1 cellular context compared by ENCODE assay signal in genomic region chr16:75267631-75268264, GRCh38.
TF ChIP-seq lines count a peak whose summit lies in the region.

No MANE protein-coding gene starts in this region.

TF ChIP-seq in HepG2, 621 proteins besides CTCF, POLR2A, EP300 and RAD21 (continued from another document and continues in another):
- TF ChIP-seq, protein P1, sequence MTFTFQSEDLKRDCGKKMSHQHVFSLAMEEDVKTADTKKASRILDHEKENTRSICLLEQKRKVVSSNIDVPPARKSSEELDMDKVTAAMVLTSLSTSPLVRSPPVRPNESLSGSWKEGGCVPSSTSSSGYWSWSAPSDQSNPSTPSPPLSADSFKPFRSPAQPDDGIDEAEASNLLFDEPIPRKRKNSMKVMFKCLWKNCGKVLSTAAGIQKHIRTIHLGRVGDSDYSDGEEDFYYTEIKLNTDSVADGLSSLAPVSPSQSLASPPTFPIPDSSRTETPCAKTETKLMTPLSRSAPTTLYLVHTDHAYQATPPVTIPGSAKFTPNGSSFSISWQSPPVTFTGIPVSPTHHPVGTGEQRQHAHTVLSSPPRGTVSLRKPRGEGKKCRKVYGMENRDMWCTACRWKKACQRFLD (CRISPR knock-in tag; IDR thresholded peaks at IDR 0.05; ENCODE audit: borderline replicate concordance), result no peak
- no peak for TF ChIP-seq ZNF160 (CRISPR knock-in tag; IDR thresholded peaks at IDR 0.05)
- no peak for TF ChIP-seq GZF1 (CRISPR knock-in tag; IDR thresholded peaks at IDR 0.05)
- no peak for TF ChIP-seq RARA (CRISPR knock-in tag; IDR thresholded peaks at IDR 0.05)
- no peak for TF ChIP-seq ZNF496 (CRISPR knock-in tag; IDR thresholded peaks at IDR 0.05; ENCODE audit: insufficient replicate concordance)
- TF ChIP-seq JDP2 (CRISPR knock-in tag; IDR thresholded peaks at IDR 0.05; ENCODE audit: borderline replicate concordance), result no peak
- no peak for TF ChIP-seq MED8 (CRISPR knock-in tag; IDR thresholded peaks at IDR 0.05; ENCODE audit: insufficient replicate concordance)
- no peak for TF ChIP-seq MED1 (CRISPR knock-in tag; IDR thresholded peaks at IDR 0.05)
- TF ChIP-seq ZNF703 (CRISPR knock-in tag; IDR thresholded peaks at IDR 0.05; ENCODE audit: borderline replicate concordance), result no peak
- TF ChIP-seq ZNF382 (CRISPR knock-in tag; IDR thresholded peaks at IDR 0.05; ENCODE audit: borderline replicate concordance), result no peak
- TF ChIP-seq SIX1 (CRISPR knock-in tag; IDR thresholded peaks at IDR 0.05; ENCODE audit: borderline replicate concordance), result no peak
- TF ChIP-seq, protein P2, sequence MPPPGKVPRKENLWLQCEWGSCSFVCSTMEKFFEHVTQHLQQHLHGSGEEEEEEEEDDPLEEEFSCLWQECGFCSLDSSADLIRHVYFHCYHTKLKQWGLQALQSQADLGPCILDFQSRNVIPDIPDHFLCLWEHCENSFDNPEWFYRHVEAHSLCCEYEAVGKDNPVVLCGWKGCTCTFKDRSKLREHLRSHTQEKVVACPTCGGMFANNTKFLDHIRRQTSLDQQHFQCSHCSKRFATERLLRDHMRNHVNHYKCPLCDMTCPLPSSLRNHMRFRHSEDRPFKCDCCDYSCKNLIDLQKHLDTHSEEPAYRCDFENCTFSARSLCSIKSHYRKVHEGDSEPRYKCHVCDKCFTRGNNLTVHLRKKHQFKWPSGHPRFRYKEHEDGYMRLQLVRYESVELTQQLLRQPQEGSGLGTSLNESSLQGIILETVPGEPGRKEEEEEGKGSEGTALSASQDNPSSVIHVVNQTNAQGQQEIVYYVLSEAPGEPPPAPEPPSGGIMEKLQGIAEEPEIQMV (CRISPR knock-in tag; IDR thresholded peaks at IDR 0.05; ENCODE audit: low read depth), result peak; percentile 29; the same call in 1 of the 2 replicates
- TF ChIP-seq PHF21A (CRISPR knock-in tag; IDR thresholded peaks at IDR 0.05), result peak; percentile 49; the same call in 1 of the 2 replicates
- 0 out of 2 replicates have a peak, but pooled peaks have one; percentile 62 for TF ChIP-seq NCOA1 (CRISPR knock-in tag; IDR thresholded peaks at IDR 0.05)
- 0 out of 2 replicates have a peak, but pooled peaks have one; percentile 8 for TF ChIP-seq SMC3 (IDR thresholded peaks at IDR 0.05; ENCODE audit: low read length)
- 0 out of 2 replicates have a peak, but pooled peaks have one; percentile 38 for TF ChIP-seq ZFP91 (CRISPR knock-in tag; IDR thresholded peaks at IDR 0.05; ENCODE audit: borderline replicate concordance)
- no peak for TF ChIP-seq ZNF205 (CRISPR knock-in tag; IDR thresholded peaks at IDR 0.05)
- no peak for TF ChIP-seq HDAC2 (CRISPR knock-in tag; IDR thresholded peaks at IDR 0.05)
- TF ChIP-seq ARNT (IDR thresholded peaks at IDR 0.05), result no peak
- TF ChIP-seq ZGPAT (CRISPR knock-in tag; IDR thresholded peaks at IDR 0.05), result peak; percentile 33; the same call in 1 of the 2 replicates
- TF ChIP-seq FOXK2 (IDR thresholded peaks at IDR 0.05), result no peak
- TF ChIP-seq TEAD2 (CRISPR knock-in tag; IDR thresholded peaks at IDR 0.05), result no peak
- no peak for TF ChIP-seq ASH2L (IDR thresholded peaks at IDR 0.05; ENCODE audit: insufficient read length, low read depth, low read length)
- TF ChIP-seq GFI1 (CRISPR knock-in tag; IDR thresholded peaks at IDR 0.05; ENCODE audit: borderline replicate concordance), result peak; percentile 85
- no peak for TF ChIP-seq ZNF780A (CRISPR knock-in tag; IDR thresholded peaks at IDR 0.05)
- TF ChIP-seq ZBTB34 (CRISPR knock-in tag; IDR thresholded peaks at IDR 0.05), result no peak
- no peak for TF ChIP-seq IKZF1 (IDR thresholded peaks at IDR 0.05)
- TF ChIP-seq ZSCAN30 (CRISPR knock-in tag; IDR thresholded peaks at IDR 0.05), result no peak
- no peak for TF ChIP-seq ATF6 (CRISPR knock-in tag; conservative IDR thresholded peaks at IDR 0.05)
- no peak for TF ChIP-seq ZNF251 (CRISPR knock-in tag; IDR thresholded peaks at IDR 0.05)
- TF ChIP-seq TMF1 (CRISPR knock-in tag; IDR thresholded peaks at IDR 0.05; ENCODE audit: low read depth), result no peak
- no peak for TF ChIP-seq ETV6 (CRISPR knock-in tag; conservative IDR thresholded peaks at IDR 0.05)
- TF ChIP-seq THAP11 (CRISPR knock-in tag; IDR thresholded peaks at IDR 0.05), result no peak
- no peak for TF ChIP-seq MIXL1 (CRISPR knock-in tag; IDR thresholded peaks at IDR 0.05)
- no peak for TF ChIP-seq POLR2AphosphoS5 (IDR thresholded peaks at IDR 0.05; ENCODE audit: low read depth, low read length)
- peak; percentile 31 for TF ChIP-seq HNRNPLL (IDR thresholded peaks at IDR 0.05; ENCODE audit: low read depth, low read length, poor library complexity, severe bottlenecking)
- no peak for TF ChIP-seq ZBTB42 (CRISPR knock-in tag; IDR thresholded peaks at IDR 0.05)
- no peak for TF ChIP-seq ZNF207 (IDR thresholded peaks at IDR 0.05; ENCODE audit: borderline replicate concordance)
- no peak for TF ChIP-seq ZNF274 (CRISPR knock-in tag; IDR thresholded peaks at IDR 0.05)
- no peak for TF ChIP-seq ZFX (CRISPR knock-in tag; IDR thresholded peaks at IDR 0.05; ENCODE audit: low read depth)
- no peak for TF ChIP-seq CBX1 (IDR thresholded peaks at IDR 0.05; ENCODE audit: low read depth)
- TF ChIP-seq ZNF614 (CRISPR knock-in tag; IDR thresholded peaks at IDR 0.05; ENCODE audit: borderline replicate concordance), result no peak
- no peak for TF ChIP-seq SRF (IDR thresholded peaks at IDR 0.05; ENCODE audit: low read depth, low read length)
- no peak for TF ChIP-seq SETDB1 (CRISPR knock-in tag; IDR thresholded peaks at IDR 0.05; ENCODE audit: borderline replicate concordance)
- TF ChIP-seq HMG20B (CRISPR knock-in tag; conservative IDR thresholded peaks at IDR 0.05), result no peak
- TF ChIP-seq ZFYVE20 (CRISPR knock-in tag; IDR thresholded peaks at IDR 0.05; ENCODE audit: borderline replicate concordance, low read depth), result no peak
- no peak for TF ChIP-seq PAX8 (CRISPR knock-in tag; IDR thresholded peaks at IDR 0.05; ENCODE audit: borderline replicate concordance)
- no peak for TF ChIP-seq ZNF615 (CRISPR knock-in tag; IDR thresholded peaks at IDR 0.05; ENCODE audit: borderline replicate concordance)
- TF ChIP-seq ZNF281 (CRISPR knock-in tag; IDR thresholded peaks at IDR 0.05; ENCODE audit: borderline replicate concordance), result no peak
- no peak for TF ChIP-seq HNF1B (CRISPR knock-in tag; IDR thresholded peaks at IDR 0.05)
- TF ChIP-seq ZNF513 (CRISPR knock-in tag; conservative IDR thresholded peaks at IDR 0.05), result no peak
- TF ChIP-seq ZNF737 (CRISPR knock-in tag; IDR thresholded peaks at IDR 0.05; ENCODE audit: borderline replicate concordance), result no peak
- no peak for TF ChIP-seq ZNF501 (CRISPR knock-in tag; IDR thresholded peaks at IDR 0.05)
- no peak for TF ChIP-seq HES4 (CRISPR knock-in tag; IDR thresholded peaks at IDR 0.05; ENCODE audit: borderline replicate concordance)
- no peak for TF ChIP-seq SALL2 (CRISPR knock-in tag; IDR thresholded peaks at IDR 0.05)
- TF ChIP-seq NR2F2 (IDR thresholded peaks at IDR 0.05; ENCODE audit: borderline replicate concordance, low read depth), result no peak
- no peak for TF ChIP-seq ZNF776 (CRISPR knock-in tag; IDR thresholded peaks at IDR 0.05)
- TF ChIP-seq ZFP37 (CRISPR knock-in tag; IDR thresholded peaks at IDR 0.05; ENCODE audit: borderline replicate concordance), result no peak
- no peak for TF ChIP-seq NR2C2 (CRISPR knock-in tag; IDR thresholded peaks at IDR 0.05; ENCODE audit: borderline replicate concordance)
- TF ChIP-seq ZNF263 (CRISPR knock-in tag; IDR thresholded peaks at IDR 0.05), result peak; percentile 76
- no peak for TF ChIP-seq ZNF136 (CRISPR knock-in tag; IDR thresholded peaks at IDR 0.05; ENCODE audit: low read depth)
